ENCODE assay signal across 7 cellular contexts in the genomic region with DNA sequence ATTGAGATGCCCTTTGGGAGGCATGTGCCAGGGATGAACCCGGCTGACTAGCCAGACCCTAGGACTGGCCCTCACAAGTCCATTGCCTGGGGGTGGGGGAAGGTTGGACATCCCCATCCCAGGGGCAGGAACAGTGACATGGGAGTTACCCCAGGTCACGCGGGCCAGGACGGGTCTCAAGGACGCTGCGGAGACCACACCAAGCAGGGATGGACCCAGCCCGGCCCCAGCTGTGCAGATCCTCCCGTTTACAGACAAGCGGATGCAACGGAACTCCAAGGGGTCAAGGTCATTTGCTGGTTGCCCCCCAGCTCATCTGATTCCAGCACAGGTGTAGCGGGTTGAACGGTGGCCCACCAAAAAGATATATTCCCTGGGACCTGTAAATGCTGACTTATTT. TPM values are rescaled to one million over a fixed set of nuclear protein-coding genes. Genes with fewer than 3 reads are reported as not detected.
"Had no signal": no experiment of that assay in that cellular context is flagged by ENCODE, and none has a peak within 500 bp of the region (broad histone marks: within the 10 kb centered on the region; RNA-seq: fewer than 3 reads in every experiment).

No MANE protein-coding gene starts in this region.

- ATAC-seq: GM23338, K562 had no signal

- H3K4me2 ChIP-seq: GM23338 had no signal

- H3K4me3 ChIP-seq: GM23338, K562 had no signal

- DNase-seq: H9, HCEC 1CT, IMR-90 had no signal

- H2AFZ ChIP-seq: GM23338 had no signal

RNA-seq across cellular contexts. Expression of a gene that starts 20.0 kb away (rescaled TPM):
- total RNA-seq: GM23338, H1, H9, HT-29, IMR-90 had no signal
- polyA plus RNA-seq: GM23338, H1 had no signal
